Comparison of ENCODE assay signal across 9 cellular contexts in genomic region chr6:161169690-161170089, GRCh38.
DNase-seq lines count a peak whose midpoint lies in the region; ATAC-seq and TF ChIP-seq lines count a peak whose summit lies in the region.
"Had no signal": no experiment of that assay in that cellular context is flagged by ENCODE, and none has a peak within 500 bp of the region (broad histone marks: within the 10 kb centered on the region; RNA-seq: fewer than 3 reads in every experiment).

No MANE protein-coding gene starts in this region.

- no peaks in the 10 kb centered on the region for H3K27me3 ChIP-seq in SJCRH30
- no peaks in the 10 kb centered on the region for H3K27me3 ChIP-seq in foreskin keratinocyte

- H3K4me1 Mint-ChIP-seq in activated T-cell treated with anti-CD3 and anti-CD28 coated beads, Interleukin-2, amount 50 U/mL, for 72 hours (ENCODE audit: low read depth): no peaks in the 10 kb centered on the region

- H3K4me1 ChIP-seq in SJCRH30 (peaks cover 17% of the 10 kb centered on the region), foreskin keratinocyte (peaks cover 14% of the 10 kb centered on the region)

- DNase-seq in AG08395 (ENCODE audit: low spot score) (peak; percentile 51), SJCRH30 (peak; percentile 81 to 86), foreskin keratinocyte (peak; percentile 39 to 72), GM10266 (ENCODE audit: extremely low spot score) (no peak)
- DNase-seq in activated T-cell treated with anti-CD3 and anti-CD28 coated beads, Interleukin-2, amount 50 U/mL, for 72 hours: no peak

- H3K9me3 ChIP-seq in SJCRH30 (replicated peaks): peaks cover 11% of the 10 kb centered on the region; the same call in 1 of the 2 replicates

- no peak overlapping the region for H3K4me3 Mint-ChIP-seq in activated T-cell treated with anti-CD3 and anti-CD28 coated beads, Interleukin-2, amount 50 U/mL, for 72 hours

- H3K9me3 Mint-ChIP-seq in activated T-cell treated with anti-CD3 and anti-CD28 coated beads, Interleukin-2, amount 50 U/mL, for 72 hours: peaks cover 1 to 4% of the 10 kb centered on the region in 2 donors

- H3K27me3 Mint-ChIP-seq in activated T-cell treated with anti-CD3 and anti-CD28 coated beads, Interleukin-2, amount 50 U/mL, for 72 hours (ENCODE audit: low read depth): no peaks in the 10 kb centered on the region

- no peak overlapping the region for H3K4me3 ChIP-seq in SJCRH30

- ATAC-seq in HG02943 (IDR thresholded peaks at IDR 0.05; ENCODE audit: low read depth, unreplicated experiment): peak; percentile 3
- ATAC-seq in foreskin keratinocyte: peak; percentile 47
- ATAC-seq in GM18867 (IDR thresholded peaks at IDR 0.05; ENCODE audit: unreplicated experiment): no peak
- no peak for ATAC-seq in activated T-cell treated with anti-CD3 and anti-CD28 coated beads, Interleukin-2, amount 50 U/mL, for 72 hours (replicated peaks in 1 of 2)
- ATAC-seq in GM18498 (IDR thresholded peaks at IDR 0.05; ENCODE audit: unreplicated experiment): no peak
- ATAC-seq: right cardiac atrium had no signal

- H3K36me3 Mint-ChIP-seq in activated T-cell treated with anti-CD3 and anti-CD28 coated beads, Interleukin-2, amount 50 U/mL, for 72 hours (ENCODE audit: insufficient read depth in 2 of 2): peaks cover 0 to 4% of the 10 kb centered on the region in 2 donors

- H3K27ac Mint-ChIP-seq in activated T-cell treated with anti-CD3 and anti-CD28 coated beads, Interleukin-2, amount 50 U/mL, for 72 hours: no peak overlapping the region

- TF ChIP-seq CTCF in foreskin keratinocyte (conservative IDR thresholded peaks at IDR 0.05): no peak
- no peak for TF ChIP-seq CTCF in GM10266 (IDR thresholded peaks at IDR 0.05; ENCODE audit: control insufficient read depth, insufficient read depth, low read depth, missing control alignments)

- H3K36me3 ChIP-seq in SJCRH30: no peaks in the 10 kb centered on the region

- H3K27ac ChIP-seq in SJCRH30: no peak overlapping the region
- H3K27ac ChIP-seq in foreskin keratinocyte: peak overlapping the region; percentile 10

Comparison
In these comparisons a context has a peak if more than half of its experiments do, and no peak if none do; other contexts are left out.
1. DNase-seq: peak in AG08395 (single experiment), SJCRH30 (2 of 2) and foreskin keratinocyte (2 of 2); none in GM10266 (single experiment) and activated T-cell treated with anti-CD3 and anti-CD28 coated beads, Interleukin-2, amount 50 U/mL, for 72 hours (0 of 2).
2. ATAC-seq: peak in HG02943 (single experiment) and foreskin keratinocyte (single experiment); none in GM18867 (single experiment), activated T-cell treated with anti-CD3 and anti-CD28 coated beads, Interleukin-2, amount 50 U/mL, for 72 hours (0 of 2) and GM18498 (single experiment).